In genomic region chr20:23979380-23979779, GRCh38 we compare ENCODE assay signal across 14 cellular contexts. TPM values are rescaled to one million over a fixed set of nuclear protein-coding genes. Genes with fewer than 3 reads are reported as not detected.
DNase-seq lines count a peak whose midpoint lies in the region; ATAC-seq and TF ChIP-seq lines count a peak whose summit lies in the region.
"Not testable (repeated sequence)": the region's sequence is repeated elsewhere in the genome, so short reads cannot be mapped to it uniquely, and the experiment has no call there.
"Had no signal": no experiment of that assay in that cellular context is flagged by ENCODE, and none has a peak within 500 bp of the region (broad histone marks: within the 10 kb centered on the region; RNA-seq: fewer than 3 reads in every experiment).

No MANE protein-coding gene starts in this region.

- not testable (repeated sequence) for TF ChIP-seq CTCF in DND-41 (IDR thresholded peaks at IDR 0.05; ENCODE audit: borderline replicate concordance, extremely low read depth, low read length, poor library complexity, severe bottlenecking); lower lobe of right lung (IDR thresholded peaks at IDR 0.05); type B pancreatic cell (conservative IDR thresholded peaks at IDR 0.05)

- not testable (repeated sequence) for H3K4me2 ChIP-seq in DND-41 (ENCODE audit: insufficient read depth, low read length)

- H3K4me1 Mint-ChIP-seq in type B pancreatic cell (ENCODE audit: unreplicated experiment) = not testable (repeated sequence)

- H3K9ac ChIP-seq in DND-41 (ENCODE audit: low read depth, low read length) = not testable (repeated sequence)

- not testable (repeated sequence) for H3K79me2 ChIP-seq in DND-41 (ENCODE audit: insufficient read depth, low read length)

- not testable (repeated sequence) for H3K9me3 Mint-ChIP-seq in type B pancreatic cell

- H3K27me3 Mint-ChIP-seq in type B pancreatic cell = not testable (repeated sequence)

- not testable (repeated sequence) for DNase-seq in DND-41, lower lobe of right lung
- peak; percentile 39 for DNase-seq in activated effector memory CD4-positive, alpha-beta T cell treated with anti-CD3 and anti-CD28 coated beads, Interleukin-2, amount 50 U/mL, for 16 hours
- peak; percentile 15 for DNase-seq in left lobe of liver (ENCODE audit: low spot score)
- peak; percentile 42 for DNase-seq in type B pancreatic cell (ENCODE audit: extremely low spot score, unreplicated experiment)

- H3K27me3 ChIP-seq in DND-41 (ENCODE audit: insufficient read depth, low read length, poor library complexity); lower lobe of right lung (ENCODE audit: low read depth): not testable (repeated sequence)

- peak overlapping the region; percentile 56 for H3K27ac ChIP-seq in DND-41 (ENCODE audit: low read length)
- not testable (repeated sequence) for H3K27ac ChIP-seq in lower lobe of right lung

- H3K36me3 ChIP-seq in DND-41 (ENCODE audit: insufficient read depth, low read length); lower lobe of right lung: not testable (repeated sequence)

- not testable (repeated sequence) for H2AFZ ChIP-seq in DND-41 (ENCODE audit: low read depth, low read length)

- peaks cover 20% of the 10 kb centered on the region for H3K4me1 ChIP-seq in DND-41 (ENCODE audit: insufficient read depth, low read length)
- not testable (repeated sequence) for H3K4me1 ChIP-seq in lower lobe of right lung

- not testable (repeated sequence) for H4K20me1 ChIP-seq in DND-41 (ENCODE audit: insufficient read depth, low read length)

- intact Hi-C loops in lower lobe of right lung (cut with DNase I) = not testable (repeated sequence)

- H3K27ac Mint-ChIP-seq in type B pancreatic cell = not testable (repeated sequence)

- not testable (repeated sequence) for H3K9me3 ChIP-seq in DND-41 (ENCODE audit: insufficient read depth, low read length, severe bottlenecking); lower lobe of right lung

- H3K4me3 ChIP-seq in DND-41 (ENCODE audit: low read depth in 1 of 2, low read length in 2 of 2) = not testable (repeated sequence)
- peak overlapping the region; percentile 44 for H3K4me3 ChIP-seq in lower lobe of right lung

- not testable (repeated sequence) for H3K4me3 Mint-ChIP-seq in type B pancreatic cell

- H3K36me3 Mint-ChIP-seq in type B pancreatic cell = not testable (repeated sequence)

- not testable (repeated sequence) for ATAC-seq in DND-41 (ENCODE audit: insufficient read depth, low read depth); left lobe of liver; lower lobe of right lung

RNA-seq across cellular contexts. Expression of gene GGTLC1, which starts 9.2 kb away (rescaled TPM):
- not detected for total RNA-seq in left lobe of liver
- 57.2 TPM for total RNA-seq in lower lobe of right lung
- total RNA-seq in type B pancreatic cell (ENCODE audit: low replicate concordance) = not detected in 2 replicates
- total RNA-seq: A172; A673; CD4-positive, alpha-beta T cell; CD8-positive, alpha-beta memory T cell; Daoy; G401; GM23338; H4; H9 had no signal

Comparison
In these comparisons a context has a peak if more than half of its experiments do, and no peak if none do; other contexts are left out.
1. RNA of gene GGTLC1, which starts 9.2 kb away (total RNA-seq): 57.2 TPM in lower lobe of right lung (single experiment); not detected in left lobe of liver (single experiment) and not detected in type B pancreatic cell; every median in the first group is over 10 times any median in the second.